Comparison of ENCODE assay signal across 28 cellular contexts in the genomic region with DNA sequence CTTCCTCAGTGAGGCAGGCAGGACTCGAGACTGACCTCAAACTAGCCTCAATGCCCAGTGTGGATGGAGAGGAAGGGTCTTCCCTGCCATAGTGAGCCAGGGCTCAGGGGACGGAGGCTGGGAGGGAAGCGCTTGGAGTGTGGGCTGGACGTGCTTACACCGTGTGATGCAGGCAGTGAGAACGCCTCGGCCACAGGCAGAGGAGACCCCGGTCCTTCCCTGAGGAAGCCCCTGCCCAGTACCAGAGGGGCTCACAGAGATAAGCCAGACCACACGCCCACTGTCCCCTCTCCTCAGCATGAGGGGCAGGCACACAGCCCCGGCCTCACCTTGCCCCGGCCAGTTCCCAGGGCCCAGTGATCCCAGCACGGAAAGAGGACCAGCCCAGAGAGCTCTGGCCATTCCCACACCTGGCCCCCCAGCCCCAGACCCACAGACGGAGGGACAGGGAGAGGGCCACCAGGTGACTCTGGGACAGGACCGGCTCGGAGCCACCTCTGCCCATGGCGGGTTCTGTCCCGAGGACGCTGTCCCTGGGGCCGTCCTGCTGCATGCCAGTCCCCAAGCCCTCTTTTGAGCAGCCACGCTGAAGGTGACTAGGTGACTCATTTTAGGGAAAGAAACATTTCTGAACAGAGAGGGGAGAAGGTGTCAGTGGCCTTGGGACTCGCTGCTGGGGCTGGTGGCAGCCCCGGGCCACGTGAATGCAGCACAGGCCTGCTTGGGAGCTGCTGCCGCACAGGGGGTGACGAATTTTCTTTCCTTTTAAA. TPM values are rescaled to one million over a fixed set of nuclear protein-coding genes. Genes with fewer than 3 reads are reported as not detected.
DNase-seq lines count a peak whose midpoint lies in the region; ATAC-seq lines count a peak whose summit lies in the region.
"Had no signal": no experiment of that assay in that cellular context is flagged by ENCODE, and none has a peak within 500 bp of the region (broad histone marks: within the 10 kb centered on the region; RNA-seq: fewer than 3 reads in every experiment).

No MANE protein-coding gene starts in this region.

- WGBS in right cardiac atrium = 91% methylated on average over 25 of the region's 25 CpGs

- intact Hi-C loops in right cardiac atrium (cut with DNase I) (no loop called here), posterior vena cava (cut with DNase I) (no loop called here)

- H3K9me3 ChIP-seq in right cardiac atrium (ENCODE audit: control insufficient read depth, low read length) = no peaks in the 10 kb centered on the region
- H3K9me3 ChIP-seq: body of pancreas, esophagus squamous epithelium, heart right ventricle, suprapubic skin, upper lobe of left lung had no signal

- H3K4me1 ChIP-seq in right cardiac atrium (ENCODE audit: control insufficient read depth, insufficient read depth, low read length) = no peaks in the 10 kb centered on the region
- H3K4me1 ChIP-seq: body of pancreas had no signal

- H3K27ac ChIP-seq in right cardiac atrium (ENCODE audit: low read length) = no peak overlapping the region
- H3K27ac ChIP-seq: 22Rv1, body of pancreas, esophagus squamous epithelium, heart right ventricle, skin epidermis, suprapubic skin, upper lobe of left lung had no signal

- H3K27me3 Mint-ChIP-seq in activated T-cell treated with anti-CD3 and anti-CD28 coated beads, Interleukin-2, amount 50 U/mL, for 72 hours (ENCODE audit: low read depth) = peaks cover 8% of the 10 kb centered on the region
- H3K27me3 Mint-ChIP-seq: activated T-cell treated with anti-CD3 and anti-CD28 coated beads, Interleukin-2, amount 50 U/mL, for 24 hours; T-helper 17 cell had no signal

- H3K9me3 Mint-ChIP-seq in activated T-cell treated with anti-CD3 and anti-CD28 coated beads, Interleukin-2, amount 50 U/mL, for 72 hours = no peaks in the 10 kb centered on the region
- H3K9me3 Mint-ChIP-seq: activated T-cell treated with anti-CD3 and anti-CD28 coated beads, Interleukin-2, amount 50 U/mL, for 24 hours; natural killer cell treated with Interleukin-12 subunit alpha and Interleukin-12 subunit beta and Interleukin-15 and Interleukin-18, amount 100 ng/mL, for 72 hours had no signal

- H3K4me1 Mint-ChIP-seq in activated T-cell treated with anti-CD3 and anti-CD28 coated beads, Interleukin-2, amount 50 U/mL, for 72 hours (ENCODE audit: low read depth) = peaks cover 4% of the 10 kb centered on the region

- H3K27me3 ChIP-seq in right cardiac atrium (ENCODE audit: control insufficient read depth, insufficient read depth) = no peaks in the 10 kb centered on the region
- H3K27me3 ChIP-seq: body of pancreas, suprapubic skin, upper lobe of left lung had no signal

- H3K27ac Mint-ChIP-seq in activated T-cell treated with anti-CD3 and anti-CD28 coated beads, Interleukin-2, amount 50 U/mL, for 72 hours = no peak overlapping the region
- H3K27ac Mint-ChIP-seq: activated T-cell treated with anti-CD3 and anti-CD28 coated beads, Interleukin-2, amount 50 U/mL, for 24 hours; T-helper 17 cell had no signal

- H3K4me3 Mint-ChIP-seq in activated T-cell treated with anti-CD3 and anti-CD28 coated beads, Interleukin-2, amount 50 U/mL, for 72 hours = no peak overlapping the region
- H3K4me3 Mint-ChIP-seq: activated T-cell treated with anti-CD3 and anti-CD28 coated beads, Interleukin-2, amount 50 U/mL, for 24 hours; natural killer cell treated with Interleukin-12 subunit alpha and Interleukin-12 subunit beta and Interleukin-15 and Interleukin-18, amount 100 ng/mL, for 72 hours; T-helper 17 cell had no signal

- ATAC-seq in activated T-cell treated with anti-CD3 and anti-CD28 coated beads, Interleukin-2, amount 50 U/mL, for 72 hours (replicated peaks in 1 of 2) = no peak
- peak in 1 of 2 donors; percentile 3 for ATAC-seq in right cardiac atrium
- ATAC-seq in GM21717 (IDR thresholded peaks at IDR 0.05; ENCODE audit: unreplicated experiment) = no peak
- ATAC-seq: body of pancreas; heart right ventricle; natural killer cell treated with Interleukin-12 subunit alpha and Interleukin-12 subunit beta and Interleukin-15 and Interleukin-18, amount 100 ng/mL, for 72 hours; T-helper 17 cell had no signal

- H3K4me3 ChIP-seq in right cardiac atrium (ENCODE audit: low read length) = no peak overlapping the region
- H3K4me3 ChIP-seq: body of pancreas, esophagus squamous epithelium, heart right ventricle, skin epidermis, suprapubic skin, upper lobe of left lung had no signal

- peak; percentile 15 for DNase-seq in activated T-cell treated with anti-CD3 and anti-CD28 coated beads, Interleukin-2, amount 50 U/mL, for 1 hour
- DNase-seq in activated T-cell treated with anti-CD3 and anti-CD28 coated beads, Interleukin-2, amount 50 U/mL, for 72 hours = no peak
- DNase-seq in right cardiac atrium (peak in 2 of 3 donors; percentile 42 to 59), posterior vena cava (ENCODE audit: low spot score) (peak; percentile 78)
- no peak for DNase-seq in stimulated activated naive CD4-positive, alpha-beta T cell (lab: John Stamatoyannopoulos, UW)
- DNase-seq: activated CD4-positive, alpha-beta T cell treated with anti-CD3 and anti-CD28 coated beads, Interleukin-2, amount 50 U/mL, for 1 hour; activated CD4-positive, CD25-positive, alpha-beta regulatory T cell; activated T-cell treated with anti-CD3 and anti-CD28 coated beads, Interleukin-2, amount 50 U/mL, for 24 hours; body of pancreas; C1 segment of cervical spinal cord; esophagus squamous epithelium; foreskin melanocyte; HCEC 1CT; kidney glomerular epithelial cell; MM.1S; NCI-H1417; NCI-H2029; NCI-H524 treated with DMSO at 0.1 percent for 48 hours; NK-92 treated with Interleukin-12 subunit alpha and Interleukin-12 subunit beta, amount 100 ng/mL, for 24 hours; stimulated activated naive CD4-positive, alpha-beta T cell treated with Interleukin-2 at 50 U/mL for 16 hours had no signal

- H3K36me3 Mint-ChIP-seq in activated T-cell treated with anti-CD3 and anti-CD28 coated beads, Interleukin-2, amount 50 U/mL, for 72 hours (ENCODE audit: insufficient read depth in 2 of 2) = no peaks in the 10 kb centered on the region
- H3K36me3 Mint-ChIP-seq: natural killer cell treated with Interleukin-12 subunit alpha and Interleukin-12 subunit beta and Interleukin-15 and Interleukin-18, amount 100 ng/mL, for 72 hours had no signal

RNA-seq across cellular contexts. Expression of gene NSMF, which starts 6.1 kb away (rescaled TPM):
- 10 to 100 TPM; 20.0 to 28.5 TPM for total RNA-seq in activated T-cell treated with anti-CD3 and anti-CD28 coated beads, Interleukin-2, amount 50 U/mL, for 72 hours
- total RNA-seq in right cardiac atrium (10 to 100 TPM; 12.4 to 21.5 (median 18.6) TPM), posterior vena cava (10 to 100 TPM; 47.6 to 55.5 TPM)
- 25.5 TPM for polyA plus RNA-seq in right cardiac atrium

RNA-seq across cellular contexts. Expression of gene ENTPD8, which starts 24.0 kb away (rescaled TPM):
- not detected for total RNA-seq in activated T-cell treated with anti-CD3 and anti-CD28 coated beads, Interleukin-2, amount 50 U/mL, for 72 hours
- total RNA-seq in right cardiac atrium = not detected
- not detected for polyA plus RNA-seq in right cardiac atrium
- not detected for total RNA-seq in posterior vena cava
- total RNA-seq: esophagus squamous epithelium; heart right ventricle; natural killer cell treated with Interleukin-12 subunit alpha and Interleukin-12 subunit beta and Interleukin-15 and Interleukin-18, amount 100 ng/mL, for 72 hours; suprapubic skin; T-helper 17 cell had no signal

RNA-seq across cellular contexts. Expression of gene NOXA1, which starts 42.0 kb away (rescaled TPM):
- 1 to 10 TPM; 1.4 to 1.8 TPM for total RNA-seq in activated T-cell treated with anti-CD3 and anti-CD28 coated beads, Interleukin-2, amount 50 U/mL, for 72 hours
- total RNA-seq in right cardiac atrium (1 to 10 TPM; 3.1 to 7.5 (median 4.5) TPM), posterior vena cava (1 to 10 TPM; 2.0 to 2.7 TPM)
- 4.3 TPM for polyA plus RNA-seq in right cardiac atrium

RNA-seq across cellular contexts. Expression of gene EXD3, which starts 42.2 kb away (rescaled TPM):
- total RNA-seq in activated T-cell treated with anti-CD3 and anti-CD28 coated beads, Interleukin-2, amount 50 U/mL, for 72 hours = 10 to 100 TPM; 23.7 to 26.0 TPM
- total RNA-seq in right cardiac atrium = 10 to 100 TPM in 2 of 4 donors, 1 to 10 TPM in 2; 7.9 to 13.4 (median 11.1) TPM
- 14.6 TPM for polyA plus RNA-seq in right cardiac atrium
- total RNA-seq in posterior vena cava = 10 to 100 TPM; 13.9 to 14.6 TPM

Comparison
In these comparisons a context has a peak if more than half of its experiments do, and no peak if none do; other contexts are left out.
1. DNase-seq: peak in activated T-cell treated with anti-CD3 and anti-CD28 coated beads, Interleukin-2, amount 50 U/mL, for 1 hour (single experiment), right cardiac atrium (2 of 3) and posterior vena cava (single experiment); none in activated T-cell treated with anti-CD3 and anti-CD28 coated beads, Interleukin-2, amount 50 U/mL, for 72 hours (0 of 2) and stimulated activated naive CD4-positive, alpha-beta T cell (0 of 6).